Comparison of ENCODE assay signal across 10 cellular contexts in the genomic region with DNA sequence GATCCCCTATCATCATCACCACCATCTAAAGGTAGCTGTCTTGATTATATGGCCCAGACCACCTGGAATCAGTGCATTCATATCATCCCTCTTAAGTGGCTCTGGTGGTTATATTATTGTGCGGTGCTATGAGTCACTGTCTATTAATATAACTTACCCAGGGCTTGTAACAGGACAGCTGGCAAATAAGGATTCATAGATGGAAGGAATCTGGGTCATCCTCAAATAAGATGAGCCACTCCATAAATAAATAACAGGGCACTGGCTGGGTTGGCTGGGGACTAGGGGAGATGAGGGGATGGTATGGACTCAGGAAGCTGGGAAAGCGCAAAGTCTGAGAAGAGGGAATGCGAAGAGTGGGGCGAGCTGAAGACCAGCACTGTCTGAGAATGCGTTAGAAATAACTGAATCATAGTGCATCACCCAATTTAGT.
DNase-seq lines count a peak whose midpoint lies in the region; ATAC-seq and TF ChIP-seq lines count a peak whose summit lies in the region.
"Had no signal": no experiment of that assay in that cellular context is flagged by ENCODE, and none has a peak within 500 bp of the region (broad histone marks: within the 10 kb centered on the region; RNA-seq: fewer than 3 reads in every experiment).

No MANE protein-coding gene starts in this region.

- H3K27me3 ChIP-seq in skeletal muscle satellite cell (ENCODE audit: control insufficient read depth, insufficient read depth, low read length), result no peaks in the 10 kb centered on the region
- H3K27me3 ChIP-seq: neutrophil had no signal

- H3K4me2 ChIP-seq in skeletal muscle satellite cell (ENCODE audit: low read length), result peak overlapping the region; percentile 11

- peaks cover 14% of the 10 kb centered on the region for H3K4me1 ChIP-seq in skeletal muscle satellite cell (ENCODE audit: control insufficient read depth, insufficient read depth, low read length)

- H3K4me3 ChIP-seq in fibroblast of mammary gland (ENCODE audit: control insufficient read depth, low read depth, low read length) (no peak overlapping the region), skeletal muscle satellite cell (ENCODE audit: low read length) (no peak overlapping the region)

- no peak for TF ChIP-seq CTCF in fibroblast of mammary gland (conservative IDR thresholded peaks at IDR 0.05; ENCODE audit: control insufficient read depth, insufficient read depth, low read depth, low read length)

- no peaks in the 10 kb centered on the region for H3K9me3 ChIP-seq in skeletal muscle satellite cell (replicated peaks; ENCODE audit: low read length)
- H3K9me3 ChIP-seq: neutrophil had no signal

- H3K9ac ChIP-seq in skeletal muscle satellite cell (ENCODE audit: low read depth, low read length), result no peak overlapping the region

- ATAC-seq in HG03571 (IDR thresholded peaks at IDR 0.05; ENCODE audit: unreplicated experiment), result no peak

- DNase-seq in HCEC 1CT, result peak; percentile 21
- peak; percentile 86 for DNase-seq in RPMI7951 (ENCODE audit: low read depth)
- peak; percentile 47 for DNase-seq in fibroblast of mammary gland (ENCODE audit: low read depth)
- DNase-seq in NOMO-1 treated with dmso at 0.1 percent for 144 hours (lab: John Stamatoyannopoulos, UW; ENCODE audit: unreplicated experiment), result no peak
- DNase-seq in GF-D8 (lab: John Stamatoyannopoulos, UW), result no peak
- DNase-seq: central memory CD4-positive, alpha-beta T cell; MV-4-11 had no signal

- H3K36me3 ChIP-seq in skeletal muscle satellite cell (ENCODE audit: insufficient read depth, low read length), result no peaks in the 10 kb centered on the region
- H3K36me3 ChIP-seq: neutrophil had no signal

Comparison
In these comparisons a context has a peak if more than half of its experiments do, and no peak if none do; other contexts are left out.
1. DNase-seq: peak in HCEC 1CT (single experiment), RPMI7951 (single experiment) and fibroblast of mammary gland (single experiment); none in NOMO-1 treated with dmso at 0.1 percent for 144 hours (single experiment) and GF-D8 (single experiment).